ENCODE assay signal across 1 cellular context in the genomic region with DNA sequence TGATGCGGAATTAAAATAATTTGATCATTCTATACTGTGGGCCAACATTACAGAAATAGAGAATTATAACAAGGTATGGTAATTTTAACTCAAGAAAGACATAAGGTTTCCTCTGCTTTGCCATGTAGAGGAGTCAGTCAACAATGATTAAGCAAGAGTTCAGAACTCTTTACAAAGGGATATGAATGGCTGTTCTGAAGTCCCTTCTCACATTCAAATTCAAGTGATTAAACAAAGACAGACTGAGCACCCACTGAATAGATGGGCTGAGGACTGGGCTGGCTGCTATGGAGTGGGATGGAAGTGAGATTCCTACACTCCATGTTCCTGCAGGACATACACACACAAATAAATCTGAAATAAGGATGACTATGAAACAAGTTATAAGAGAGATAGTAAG.
TF ChIP-seq lines count a peak whose summit lies in the region.

No MANE protein-coding gene starts in this region.

TF ChIP-seq in WTC11, 78 proteins besides CTCF, POLR2A, EP300 and RAD21 (continued from another document):
- TF ChIP-seq, protein P1, sequence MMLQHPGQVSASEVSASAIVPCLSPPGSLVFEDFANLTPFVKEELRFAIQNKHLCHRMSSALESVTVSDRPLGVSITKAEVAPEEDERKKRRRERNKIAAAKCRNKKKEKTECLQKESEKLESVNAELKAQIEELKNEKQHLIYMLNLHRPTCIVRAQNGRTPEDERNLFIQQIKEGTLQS (CRISPR knock-in tag; conservative IDR thresholded peaks at IDR 0.05): no peak
- TF ChIP-seq, protein P2, sequence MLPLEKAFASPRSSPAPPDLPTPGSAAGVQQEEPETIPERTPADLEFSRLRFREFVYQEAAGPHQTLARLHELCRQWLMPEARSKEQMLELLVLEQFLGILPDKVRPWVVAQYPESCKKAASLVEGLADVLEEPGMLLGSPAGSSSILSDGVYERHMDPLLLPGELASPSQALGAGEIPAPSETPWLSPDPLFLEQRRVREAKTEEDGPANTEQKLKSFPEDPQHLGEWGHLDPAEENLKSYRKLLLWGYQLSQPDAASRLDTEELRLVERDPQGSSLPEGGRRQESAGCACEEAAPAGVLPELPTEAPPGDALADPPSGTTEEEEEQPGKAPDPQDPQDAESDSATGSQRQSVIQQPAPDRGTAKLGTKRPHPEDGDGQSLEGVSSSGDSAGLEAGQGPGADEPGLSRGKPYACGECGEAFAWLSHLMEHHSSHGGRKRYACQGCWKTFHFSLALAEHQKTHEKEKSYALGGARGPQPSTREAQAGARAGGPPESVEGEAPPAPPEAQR (CRISPR knock-in tag; IDR thresholded peaks at IDR 0.05): no peak
- TF ChIP-seq CREB1 (CRISPR knock-in tag; IDR thresholded peaks at IDR 0.05): no peak
- TF ChIP-seq, protein P3, sequence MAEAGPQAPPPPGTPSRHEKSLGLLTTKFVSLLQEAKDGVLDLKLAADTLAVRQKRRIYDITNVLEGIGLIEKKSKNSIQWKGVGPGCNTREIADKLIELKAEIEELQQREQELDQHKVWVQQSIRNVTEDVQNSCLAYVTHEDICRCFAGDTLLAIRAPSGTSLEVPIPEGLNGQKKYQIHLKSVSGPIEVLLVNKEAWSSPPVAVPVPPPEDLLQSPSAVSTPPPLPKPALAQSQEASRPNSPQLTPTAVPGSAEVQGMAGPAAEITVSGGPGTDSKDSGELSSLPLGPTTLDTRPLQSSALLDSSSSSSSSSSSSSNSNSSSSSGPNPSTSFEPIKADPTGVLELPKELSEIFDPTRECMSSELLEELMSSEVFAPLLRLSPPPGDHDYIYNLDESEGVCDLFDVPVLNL (CRISPR knock-in tag; IDR thresholded peaks at IDR 0.05; ENCODE audit: borderline replicate concordance, low read depth): no peak
- TF ChIP-seq, protein P4, sequence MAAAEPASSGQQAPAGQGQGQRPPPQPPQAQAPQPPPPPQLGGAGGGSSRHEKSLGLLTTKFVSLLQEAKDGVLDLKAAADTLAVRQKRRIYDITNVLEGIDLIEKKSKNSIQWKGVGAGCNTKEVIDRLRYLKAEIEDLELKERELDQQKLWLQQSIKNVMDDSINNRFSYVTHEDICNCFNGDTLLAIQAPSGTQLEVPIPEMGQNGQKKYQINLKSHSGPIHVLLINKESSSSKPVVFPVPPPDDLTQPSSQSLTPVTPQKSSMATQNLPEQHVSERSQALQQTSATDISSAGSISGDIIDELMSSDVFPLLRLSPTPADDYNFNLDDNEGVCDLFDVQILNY (CRISPR knock-in tag; IDR thresholded peaks at IDR 0.05): no peak
- TF ChIP-seq GTF2I (CRISPR knock-in tag; conservative IDR thresholded peaks at IDR 0.05): no peak
- TF ChIP-seq, protein P5, sequence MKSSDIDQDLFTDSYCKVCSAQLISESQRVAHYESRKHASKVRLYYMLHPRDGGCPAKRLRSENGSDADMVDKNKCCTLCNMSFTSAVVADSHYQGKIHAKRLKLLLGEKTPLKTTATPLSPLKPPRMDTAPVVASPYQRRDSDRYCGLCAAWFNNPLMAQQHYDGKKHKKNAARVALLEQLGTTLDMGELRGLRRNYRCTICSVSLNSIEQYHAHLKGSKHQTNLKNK (CRISPR knock-in tag; IDR thresholded peaks at IDR 0.05): no peak
- no peak for TF ChIP-seq TEAD1 (CRISPR knock-in tag; IDR thresholded peaks at IDR 0.05)
- no peak for TF ChIP-seq IRF2 (CRISPR knock-in tag; IDR thresholded peaks at IDR 0.05; ENCODE audit: borderline replicate concordance, low read depth)
- TF ChIP-seq, protein P6, sequence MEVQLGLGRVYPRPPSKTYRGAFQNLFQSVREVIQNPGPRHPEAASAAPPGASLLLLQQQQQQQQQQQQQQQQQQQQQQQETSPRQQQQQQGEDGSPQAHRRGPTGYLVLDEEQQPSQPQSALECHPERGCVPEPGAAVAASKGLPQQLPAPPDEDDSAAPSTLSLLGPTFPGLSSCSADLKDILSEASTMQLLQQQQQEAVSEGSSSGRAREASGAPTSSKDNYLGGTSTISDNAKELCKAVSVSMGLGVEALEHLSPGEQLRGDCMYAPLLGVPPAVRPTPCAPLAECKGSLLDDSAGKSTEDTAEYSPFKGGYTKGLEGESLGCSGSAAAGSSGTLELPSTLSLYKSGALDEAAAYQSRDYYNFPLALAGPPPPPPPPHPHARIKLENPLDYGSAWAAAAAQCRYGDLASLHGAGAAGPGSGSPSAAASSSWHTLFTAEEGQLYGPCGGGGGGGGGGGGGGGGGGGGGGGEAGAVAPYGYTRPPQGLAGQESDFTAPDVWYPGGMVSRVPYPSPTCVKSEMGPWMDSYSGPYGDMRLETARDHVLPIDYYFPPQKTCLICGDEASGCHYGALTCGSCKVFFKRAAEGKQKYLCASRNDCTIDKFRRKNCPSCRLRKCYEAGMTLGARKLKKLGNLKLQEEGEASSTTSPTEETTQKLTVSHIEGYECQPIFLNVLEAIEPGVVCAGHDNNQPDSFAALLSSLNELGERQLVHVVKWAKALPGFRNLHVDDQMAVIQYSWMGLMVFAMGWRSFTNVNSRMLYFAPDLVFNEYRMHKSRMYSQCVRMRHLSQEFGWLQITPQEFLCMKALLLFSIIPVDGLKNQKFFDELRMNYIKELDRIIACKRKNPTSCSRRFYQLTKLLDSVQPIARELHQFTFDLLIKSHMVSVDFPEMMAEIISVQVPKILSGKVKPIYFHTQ (CRISPR knock-in tag; IDR thresholded peaks at IDR 0.05): no peak
- no peak for TF ChIP-seq NR1H2 (CRISPR knock-in tag; IDR thresholded peaks at IDR 0.05)
- TF ChIP-seq, protein P7, sequence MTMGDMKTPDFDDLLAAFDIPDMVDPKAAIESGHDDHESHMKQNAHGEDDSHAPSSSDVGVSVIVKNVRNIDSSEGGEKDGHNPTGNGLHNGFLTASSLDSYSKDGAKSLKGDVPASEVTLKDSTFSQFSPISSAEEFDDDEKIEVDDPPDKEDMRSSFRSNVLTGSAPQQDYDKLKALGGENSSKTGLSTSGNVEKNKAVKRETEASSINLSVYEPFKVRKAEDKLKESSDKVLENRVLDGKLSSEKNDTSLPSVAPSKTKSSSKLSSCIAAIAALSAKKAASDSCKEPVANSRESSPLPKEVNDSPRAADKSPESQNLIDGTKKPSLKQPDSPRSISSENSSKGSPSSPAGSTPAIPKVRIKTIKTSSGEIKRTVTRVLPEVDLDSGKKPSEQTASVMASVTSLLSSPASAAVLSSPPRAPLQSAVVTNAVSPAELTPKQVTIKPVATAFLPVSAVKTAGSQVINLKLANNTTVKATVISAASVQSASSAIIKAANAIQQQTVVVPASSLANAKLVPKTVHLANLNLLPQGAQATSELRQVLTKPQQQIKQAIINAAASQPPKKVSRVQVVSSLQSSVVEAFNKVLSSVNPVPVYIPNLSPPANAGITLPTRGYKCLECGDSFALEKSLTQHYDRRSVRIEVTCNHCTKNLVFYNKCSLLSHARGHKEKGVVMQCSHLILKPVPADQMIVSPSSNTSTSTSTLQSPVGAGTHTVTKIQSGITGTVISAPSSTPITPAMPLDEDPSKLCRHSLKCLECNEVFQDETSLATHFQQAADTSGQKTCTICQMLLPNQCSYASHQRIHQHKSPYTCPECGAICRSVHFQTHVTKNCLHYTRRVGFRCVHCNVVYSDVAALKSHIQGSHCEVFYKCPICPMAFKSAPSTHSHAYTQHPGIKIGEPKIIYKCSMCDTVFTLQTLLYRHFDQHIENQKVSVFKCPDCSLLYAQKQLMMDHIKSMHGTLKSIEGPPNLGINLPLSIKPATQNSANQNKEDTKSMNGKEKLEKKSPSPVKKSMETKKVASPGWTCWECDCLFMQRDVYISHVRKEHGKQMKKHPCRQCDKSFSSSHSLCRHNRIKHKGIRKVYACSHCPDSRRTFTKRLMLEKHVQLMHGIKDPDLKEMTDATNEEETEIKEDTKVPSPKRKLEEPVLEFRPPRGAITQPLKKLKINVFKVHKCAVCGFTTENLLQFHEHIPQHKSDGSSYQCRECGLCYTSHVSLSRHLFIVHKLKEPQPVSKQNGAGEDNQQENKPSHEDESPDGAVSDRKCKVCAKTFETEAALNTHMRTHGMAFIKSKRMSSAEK (CRISPR knock-in tag; IDR thresholded peaks at IDR 0.05; ENCODE audit: borderline replicate concordance): no peak
- no peak for TF ChIP-seq ZNF263 (CRISPR knock-in tag; IDR thresholded peaks at IDR 0.05; ENCODE audit: low read depth)
- TF ChIP-seq ZNF219 (CRISPR knock-in tag; IDR thresholded peaks at IDR 0.05; ENCODE audit: borderline replicate concordance): no peak
